Comparison of ENCODE assay signal across 11 cellular contexts in genomic region chr7:99679032-99679399, GRCh38. TPM values are rescaled to one million over a fixed set of nuclear protein-coding genes. Genes with fewer than 3 reads are reported as not detected.
A peak's percentile ranks its signal among the peaks of the same experiment; 100 is the strongest.
DNase-seq lines count a peak whose midpoint lies in the region; ATAC-seq and TF ChIP-seq lines count a peak whose summit lies in the region.
"Had no signal": no experiment of that assay in that cellular context is flagged by ENCODE, and none has a peak within 500 bp of the region (broad histone marks: within the 10 kb centered on the region; RNA-seq: fewer than 3 reads in every experiment).

No MANE protein-coding gene starts in this region.

- no peak overlapping the region for H3K4me3 Mint-ChIP-seq in WTC11
- no peak overlapping the region for H3K4me3 Mint-ChIP-seq in T-helper 17 cell
- H3K4me3 Mint-ChIP-seq: activated B cell treated with CpG ODN at 0.5 μM for 24 hours had no signal

- H3K4me1 Mint-ChIP-seq in WTC11 = peaks cover 17% of the 10 kb centered on the region
- H3K4me1 Mint-ChIP-seq in T-helper 17 cell = peaks cover 11% of the 10 kb centered on the region
- H3K4me1 Mint-ChIP-seq: activated B cell treated with CpG ODN at 0.5 μM for 24 hours had no signal

- H3K27me3 ChIP-seq in transverse colon = no peaks in the 10 kb centered on the region
- H3K27me3 ChIP-seq: tibial nerve had no signal

- WGBS in transverse colon (ENCODE audit: low coverage in 1 of 2), 2 donors = 43 to 46% methylated on average over 3 to 4 of the region's 4 CpGs

- H3K9me3 ChIP-seq in transverse colon = no peaks in the 10 kb centered on the region
- H3K9me3 ChIP-seq in T-helper 17 cell (ENCODE audit: control insufficient read depth, low read length, poor library complexity, severe bottlenecking) = no peaks in the 10 kb centered on the region

- H3K27ac ChIP-seq in transverse colon = peak overlapping the region; percentile 78 to 88 (median 86)

- no peak for TF ChIP-seq EP300 in transverse colon (IDR thresholded peaks at IDR 0.05; ENCODE audit: low read depth)

- H3K4me1 ChIP-seq in transverse colon = peaks cover 0 to 12% (median 7%) of the 10 kb centered on the region in 4 donors
- H3K4me1 ChIP-seq: tibial nerve had no signal

- TF ChIP-seq POLR2A in transverse colon (IDR thresholded peaks at IDR 0.05) = peak; percentile 9

- H3K36me3 Mint-ChIP-seq in WTC11 (no peaks in the 10 kb centered on the region), T-helper 17 cell (ENCODE audit: low read depth) (peaks cover 3% of the 10 kb centered on the region)

- TF ChIP-seq CTCF in WTC11 (IDR thresholded peaks at IDR 0.05) (no peak), transverse colon (IDR thresholded peaks at IDR 0.05) (peak in 2 of 5 experiments; percentile 25 to 35)

- in situ Hi-C loops in transverse colon (cut with MboI; ENCODE audit: low pct_ligation_motif_present in 1 of 4, low pct_unique_long_range_greater_than_20kb in 1 of 4, low sequenced_read_pairs in 3 of 4) = no loop called here

- POLR2A ChIA-PET in WTC11 (lab: Charles Lee) = no interaction called here

- peak; percentile 48; the same call in 1 of the 2 replicates for ATAC-seq in WTC11
- no peak for ATAC-seq in T-helper 17 cell

- peaks cover 10% of the 10 kb centered on the region for H3K27me3 Mint-ChIP-seq in WTC11 (ENCODE audit: low read depth)
- no peaks in the 10 kb centered on the region for H3K27me3 Mint-ChIP-seq in T-helper 17 cell

- H3K9me3 Mint-ChIP-seq in WTC11 = peaks cover 28% of the 10 kb centered on the region

- CTCF ChIA-PET in WTC11 (lab: Charles Lee) = no interaction called here

- H3K27ac Mint-ChIP-seq in WTC11 (no peak overlapping the region), T-helper 17 cell (no peak overlapping the region)
- H3K27ac Mint-ChIP-seq: activated B cell treated with CpG ODN at 0.5 μM for 24 hours had no signal

- peak overlapping the region; percentile 8 to 48 (median 30) for H3K4me3 ChIP-seq in transverse colon

- intact Hi-C loops in transverse colon (cut with DNase I; ENCODE audit: low total_unique reads) = no loop called here

- peak; percentile 58 for DNase-seq in HK-2 (ENCODE audit: unreplicated experiment)
- no peak for DNase-seq in WTC11 (ENCODE audit: low spot score)
- peak; percentile 95 for DNase-seq in kidney glomerular epithelial cell (lab: John Stamatoyannopoulos, UW)
- peak; percentile 65 for DNase-seq in transverse colon
- DNase-seq in effector CD8-positive, alpha-beta T cell (lab: John Stamatoyannopoulos, UW) = no peak
- DNase-seq in SKM-1 treated with dmso at 0.1 percent for 144 hours (lab: John Stamatoyannopoulos, UW; ENCODE audit: unreplicated experiment) = no peak
- no peak for DNase-seq in T-helper 17 cell
- DNase-seq: activated B cell treated with CpG ODN at 0.5 μM for 24 hours, hippocampal formation, NCI-H526 had no signal

- H3K36me3 ChIP-seq in transverse colon = no peaks in the 10 kb centered on the region

TF ChIP-seq in WTC11, 78 proteins besides CTCF, POLR2A, EP300 and RAD21 (continues in another document):
- TF ChIP-seq JUN (CRISPR knock-in tag; IDR thresholded peaks at IDR 0.05) (no peak), ZNF416 (CRISPR knock-in tag; IDR thresholded peaks at IDR 0.05) (no peak), ETV6 (CRISPR knock-in tag; IDR thresholded peaks at IDR 0.05) (no peak), ZBTB43 (CRISPR knock-in tag; IDR thresholded peaks at IDR 0.05) (no peak), ZNF281 (CRISPR knock-in tag; IDR thresholded peaks at IDR 0.05) (no peak), PRRX2 (CRISPR knock-in tag; IDR thresholded peaks at IDR 0.05) (no peak), CBFB (CRISPR knock-in tag; IDR thresholded peaks at IDR 0.05; ENCODE audit: low read depth) (no peak), ZNF138 (CRISPR knock-in tag; conservative IDR thresholded peaks at IDR 0.05) (no peak), ESRRA (CRISPR knock-in tag; IDR thresholded peaks at IDR 0.05; ENCODE audit: borderline replicate concordance) (no peak), HMGA2 (CRISPR knock-in tag; IDR thresholded peaks at IDR 0.05) (no peak), ARID4B (CRISPR knock-in tag; IDR thresholded peaks at IDR 0.05; ENCODE audit: borderline replicate concordance) (no peak), NFATC4 (CRISPR knock-in tag; IDR thresholded peaks at IDR 0.05) (no peak), NR1H2 (CRISPR knock-in tag; IDR thresholded peaks at IDR 0.05) (no peak)
- TF ChIP-seq, protein P1, sequence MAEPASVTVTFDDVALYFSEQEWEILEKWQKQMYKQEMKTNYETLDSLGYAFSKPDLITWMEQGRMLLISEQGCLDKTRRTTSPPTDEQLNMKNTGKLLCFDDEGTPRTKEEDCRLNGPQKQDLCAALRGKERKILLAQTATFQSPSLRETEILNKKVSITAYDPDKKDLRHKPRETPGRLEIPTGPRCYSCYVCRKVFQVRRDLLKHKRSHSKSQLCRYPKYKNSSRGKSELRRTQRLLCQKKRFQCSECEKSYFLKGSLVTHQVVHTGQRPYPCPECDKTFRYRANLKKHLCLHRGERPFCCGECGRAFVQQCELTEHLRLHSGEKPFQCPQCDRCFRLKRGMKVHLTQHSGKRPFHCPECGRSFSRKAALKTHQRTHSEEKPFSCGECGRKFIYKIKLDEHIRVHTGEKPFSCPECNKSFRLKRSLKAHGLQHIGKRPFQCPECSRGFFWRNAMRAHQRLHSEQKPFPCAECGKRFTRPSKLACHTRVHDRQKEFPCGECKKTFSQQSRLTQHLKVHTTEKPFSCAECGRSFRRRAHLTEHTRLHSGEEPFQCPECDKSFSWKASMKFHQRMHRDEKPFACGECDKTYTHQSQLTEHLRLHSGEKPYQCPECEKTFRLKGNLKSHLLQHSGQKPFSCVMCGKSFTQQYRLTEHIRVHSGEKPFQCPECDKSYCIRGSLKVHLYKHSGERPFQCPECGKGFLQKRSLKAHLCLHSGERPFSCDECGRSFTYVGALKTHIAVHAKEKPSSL (CRISPR knock-in tag; conservative IDR thresholded peaks at IDR 0.05) = no peak

RNA-seq across cellular contexts. Expression of gene CYP3A5, which starts 0.8 kb away (rescaled TPM):
- 0.39 to 0.78 TPM (median 0.76 TPM) in 3 replicates for total RNA-seq in WTC11 (2021)
- total RNA-seq in transverse colon = 100 to 1,000 TPM; 142 to 543 (median 383) TPM
- total RNA-seq in T-helper 17 cell = under 1 TPM in 1 of 2 donors, not detected in 1; 0.20 TPM
- total RNA-seq: activated B cell treated with CpG ODN at 0.5 μM for 24 hours had no signal

RNA-seq across cellular contexts. Expression of gene CYP3A7, which starts 56.0 kb away (rescaled TPM):
- not detected in 3 replicates for total RNA-seq in WTC11 (2021)
- 1 to 10 TPM in 1 of 4 donors, under 1 TPM in 2, not detected in 1; 0.95 to 3.0 (median 0.96) TPM for total RNA-seq in transverse colon
- total RNA-seq in T-helper 17 cell = not detected
- total RNA-seq: activated B cell treated with CpG ODN at 0.5 μM for 24 hours had no signal

Comparison
In these comparisons a context has a peak if more than half of its experiments do, and no peak if none do; other contexts are left out.
1. DNase-seq: peak in HK-2 (single experiment), kidney glomerular epithelial cell (single experiment) and transverse colon (single experiment); none in WTC11 (single experiment), effector CD8-positive, alpha-beta T cell (single experiment), SKM-1 treated with dmso at 0.1 percent for 144 hours (single experiment) and T-helper 17 cell (0 of 3).
2. RNA of gene CYP3A5, which starts 0.8 kb away (total RNA-seq): 142 to 543 TPM in transverse colon; 0.39 to 0.78 TPM in WTC11 and 0.20 TPM in T-helper 17 cell; every median in the first group is over 10 times any median in the second.